Comparison of ENCODE assay signal across 8 cellular contexts in the genomic region with DNA sequence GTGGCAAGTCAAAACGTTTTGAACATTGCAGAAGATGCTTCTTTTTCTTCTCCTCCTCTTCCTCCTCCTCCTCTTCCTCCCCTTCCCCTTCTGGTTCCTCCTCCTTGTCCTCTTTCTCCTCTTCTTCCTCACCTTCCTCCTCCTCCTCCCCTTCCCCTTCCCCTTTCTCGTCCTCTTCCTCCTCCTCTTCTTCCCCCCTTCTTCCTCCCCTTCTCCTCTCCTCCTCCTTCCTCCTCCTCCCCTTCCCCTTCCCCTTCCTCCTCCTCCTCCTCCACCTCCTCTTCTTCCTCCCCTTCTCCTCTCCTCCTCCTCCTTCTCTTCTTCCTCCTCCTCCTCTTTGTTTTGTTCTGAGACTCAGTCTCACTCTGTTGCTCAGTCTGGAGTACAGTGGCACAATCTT.
"Had no signal": no experiment of that assay in that cellular context is flagged by ENCODE, and none has a peak within 500 bp of the region (broad histone marks: within the 10 kb centered on the region; RNA-seq: fewer than 3 reads in every experiment).

No MANE protein-coding gene starts in this region.

- H3K4me3 ChIP-seq: GM12878 had no signal

- ATAC-seq: GM12878 had no signal

- FAIRE-seq: G401.6, GM12878, GM12891, GM12892, GM18507, GM19239 had no signal

- DNase-seq: GDM1, GF-D8 had no signal
